ENCODE assay signal across 9 cellular contexts in genomic region chr17:82864721-82865240, GRCh38. TPM values are rescaled to one million over a fixed set of nuclear protein-coding genes. Genes with fewer than 3 reads are reported as not detected.
DNase-seq lines count a peak whose midpoint lies in the region; ATAC-seq lines count a peak whose summit lies in the region.
"Had no signal": no experiment of that assay in that cellular context is flagged by ENCODE, and none has a peak within 500 bp of the region (broad histone marks: within the 10 kb centered on the region; RNA-seq: fewer than 3 reads in every experiment).

No MANE protein-coding gene starts in this region.

- no peak for DNase-seq in activated T-cell treated with anti-CD3 and anti-CD28 coated beads, Interleukin-2, amount 50 U/mL, for 24 hours
- DNase-seq in activated T-cell treated with anti-CD3 and anti-CD28 coated beads, Interleukin-2, amount 50 U/mL, for 48 hours, result no peak
- peak; percentile 92 for DNase-seq in NCI-H69 (lab: John Stamatoyannopoulos, UW)
- peak in 1 of 3 experiments; percentile 9 for DNase-seq in effector memory CD8-positive, alpha-beta T cell
- no peak for DNase-seq in NCI-H2227 treated with DMSO at 0.1 percent for 48 hours (lab: John Stamatoyannopoulos, UW)
- DNase-seq: T-helper 9 cell had no signal

- H3K27me3 Mint-ChIP-seq in activated T-cell treated with anti-CD3 and anti-CD28 coated beads, Interleukin-2, amount 50 U/mL, for 24 hours, result no peaks in the 10 kb centered on the region
- no peaks in the 10 kb centered on the region for H3K27me3 Mint-ChIP-seq in effector memory CD8-positive, alpha-beta T cell

- 17% methylated on average over 14 of the region's 14 CpGs for WGBS in thymus

- H3K9me3 ChIP-seq in thymus (ENCODE audit: control insufficient read depth), result no peaks in the 10 kb centered on the region

- no peaks in the 10 kb centered on the region for H3K9me3 Mint-ChIP-seq in activated T-cell treated with anti-CD3 and anti-CD28 coated beads, Interleukin-2, amount 50 U/mL, for 24 hours
- no peaks in the 10 kb centered on the region for H3K9me3 Mint-ChIP-seq in effector memory CD8-positive, alpha-beta T cell

- H3K36me3 ChIP-seq in thymus (ENCODE audit: control insufficient read depth, insufficient read depth), result peaks cover 3% of the 10 kb centered on the region

- H3K4me3 ChIP-seq in thymus (ENCODE audit: low read length), result no peak overlapping the region

- peaks cover 14% of the 10 kb centered on the region for H3K36me3 Mint-ChIP-seq in activated T-cell treated with anti-CD3 and anti-CD28 coated beads, Interleukin-2, amount 50 U/mL, for 24 hours (ENCODE audit: low read depth)
- peaks cover 17% of the 10 kb centered on the region for H3K36me3 Mint-ChIP-seq in effector memory CD8-positive, alpha-beta T cell (ENCODE audit: insufficient read depth)

- peak overlapping the region; percentile 76 for H3K27ac ChIP-seq in thymus (ENCODE audit: low read depth)

- H3K4me1 Mint-ChIP-seq in activated T-cell treated with anti-CD3 and anti-CD28 coated beads, Interleukin-2, amount 50 U/mL, for 24 hours (ENCODE audit: low read depth), result peaks cover 79% of the 10 kb centered on the region
- H3K4me1 Mint-ChIP-seq in effector memory CD8-positive, alpha-beta T cell (ENCODE audit: low read depth in 2 of 2), result peaks cover 40 to 55% of the 10 kb centered on the region in 2 donors

- H3K27ac Mint-ChIP-seq in activated T-cell treated with anti-CD3 and anti-CD28 coated beads, Interleukin-2, amount 50 U/mL, for 24 hours, result peak overlapping the region; percentile 95
- peak overlapping the region; percentile 98 to 99 for H3K27ac Mint-ChIP-seq in effector memory CD8-positive, alpha-beta T cell

- no peaks in the 10 kb centered on the region for H3K27me3 ChIP-seq in thymus (ENCODE audit: control insufficient read depth, insufficient read depth)

- ATAC-seq in effector memory CD8-positive, alpha-beta T cell (replicated peaks), result no peak
- no peak for ATAC-seq in HG03159 (IDR thresholded peaks at IDR 0.05; ENCODE audit: unreplicated experiment)
- no peak for ATAC-seq in GM18870 (IDR thresholded peaks at IDR 0.05; ENCODE audit: unreplicated experiment)

- H3K4me3 Mint-ChIP-seq in activated T-cell treated with anti-CD3 and anti-CD28 coated beads, Interleukin-2, amount 50 U/mL, for 24 hours, result peak overlapping the region; percentile 71
- peak overlapping the region; percentile 85 to 95 for H3K4me3 Mint-ChIP-seq in effector memory CD8-positive, alpha-beta T cell

- H3K4me1 ChIP-seq in thymus (ENCODE audit: control insufficient read depth, insufficient read depth, low read length), result peaks cover 54% of the 10 kb centered on the region

RNA-seq across cellular contexts. Expression of gene ZNF750, which starts 25.0 kb away (rescaled TPM):
- 4.1 TPM for polyA plus RNA-seq in thymus
